In the genomic region with DNA sequence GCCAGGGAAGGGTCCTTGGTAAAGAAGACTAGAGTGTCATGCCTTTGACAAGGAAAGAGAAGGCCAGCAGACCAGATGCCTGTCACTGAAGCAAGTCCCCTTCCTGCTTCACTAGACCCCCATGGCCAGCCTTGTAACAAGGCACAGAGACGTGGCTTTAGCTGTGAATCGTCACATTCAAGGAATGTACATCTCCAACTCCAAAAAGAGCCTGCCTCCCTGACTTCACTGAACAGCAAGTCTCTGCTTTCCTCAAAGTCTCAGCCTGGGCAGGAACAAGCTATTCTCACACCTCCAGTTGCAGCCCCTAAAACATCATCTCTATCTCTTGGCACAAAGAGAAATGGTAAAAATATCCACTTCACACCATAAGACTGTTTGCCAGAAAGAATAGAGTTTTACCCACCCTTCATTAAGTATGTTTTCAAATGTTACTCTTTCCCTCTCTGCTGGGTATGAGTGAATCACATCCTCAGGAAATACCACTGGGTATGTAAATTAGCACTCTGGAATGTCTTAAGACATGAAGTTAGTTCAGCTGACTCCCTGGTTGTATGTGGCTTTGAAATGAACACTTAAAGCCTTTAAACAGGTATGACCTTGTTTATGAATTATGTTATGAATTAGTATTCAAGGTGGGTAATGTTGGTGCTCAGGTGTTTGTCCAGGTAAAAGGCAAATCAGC, we compare ENCODE assay signal across 1 cellular context.
TF ChIP-seq lines count a peak whose summit lies in the region.

No MANE protein-coding gene starts in this region.

TF ChIP-seq in HepG2, 621 proteins besides CTCF, POLR2A, EP300 and RAD21 (continued from another document):
- TF ChIP-seq, protein P1, sequence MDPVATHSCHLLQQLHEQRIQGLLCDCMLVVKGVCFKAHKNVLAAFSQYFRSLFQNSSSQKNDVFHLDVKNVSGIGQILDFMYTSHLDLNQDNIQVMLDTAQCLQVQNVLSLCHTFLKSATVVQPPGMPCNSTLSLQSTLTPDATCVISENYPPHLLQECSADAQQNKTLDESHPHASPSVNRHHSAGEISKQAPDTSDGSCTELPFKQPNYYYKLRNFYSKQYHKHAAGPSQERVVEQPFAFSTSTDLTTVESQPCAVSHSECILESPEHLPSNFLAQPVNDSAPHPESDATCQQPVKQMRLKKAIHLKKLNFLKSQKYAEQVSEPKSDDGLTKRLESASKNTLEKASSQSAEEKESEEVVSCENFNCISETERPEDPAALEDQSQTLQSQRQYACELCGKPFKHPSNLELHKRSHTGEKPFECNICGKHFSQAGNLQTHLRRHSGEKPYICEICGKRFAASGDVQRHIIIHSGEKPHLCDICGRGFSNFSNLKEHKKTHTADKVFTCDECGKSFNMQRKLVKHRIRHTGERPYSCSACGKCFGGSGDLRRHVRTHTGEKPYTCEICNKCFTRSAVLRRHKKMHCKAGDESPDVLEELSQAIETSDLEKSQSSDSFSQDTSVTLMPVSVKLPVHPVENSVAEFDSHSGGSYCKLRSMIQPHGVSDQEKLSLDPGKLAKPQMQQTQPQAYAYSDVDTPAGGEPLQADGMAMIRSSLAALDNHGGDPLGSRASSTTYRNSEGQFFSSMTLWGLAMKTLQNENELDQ (CRISPR knock-in tag; IDR thresholded peaks at IDR 0.05; ENCODE audit: borderline replicate concordance): no peak
- 0 out of 2 replicates have a peak, but pooled peaks have one; percentile 37 for TF ChIP-seq DNMT3B (CRISPR knock-in tag; conservative IDR thresholded peaks at IDR 0.05)
- 0 out of 2 replicates have a peak, but pooled peaks have one; percentile 24 for TF ChIP-seq TBX2 (CRISPR knock-in tag; IDR thresholded peaks at IDR 0.05; ENCODE audit: borderline replicate concordance)
- no peak for TF ChIP-seq CCAR2 (optimal IDR thresholded peaks at IDR 0.05; ENCODE audit: low read depth, low read length)
- TF ChIP-seq PCBP1 (IDR thresholded peaks at IDR 0.05; ENCODE audit: borderline replicate concordance, low read depth, low read length): no peak
- TF ChIP-seq HNF4G (IDR thresholded peaks at IDR 0.05; ENCODE audit: borderline replicate concordance, low read depth, low read length): no peak
- TF ChIP-seq HNF4G (CRISPR knock-in tag; IDR thresholded peaks at IDR 0.05; ENCODE audit: borderline replicate concordance, low read depth): no peak
- TF ChIP-seq ZNF816 (CRISPR knock-in tag; IDR thresholded peaks at IDR 0.05; ENCODE audit: borderline replicate concordance): no peak
- TF ChIP-seq NCOA1 (CRISPR knock-in tag; IDR thresholded peaks at IDR 0.05): no peak
TF ChIP-seq in HepG2: peak in this region for 6.
